Comparison of ENCODE assay signal across 10 cellular contexts in genomic region chr10:103824281-103824680, GRCh38.
"Had no signal": no experiment of that assay in that cellular context is flagged by ENCODE, and none has a peak within 500 bp of the region (broad histone marks: within the 10 kb centered on the region; RNA-seq: fewer than 3 reads in every experiment).

No MANE protein-coding gene starts in this region.

- H3K4me1 ChIP-seq: uterus had no signal

- H3K27ac ChIP-seq: uterus, WERI-Rb-1 had no signal

- H3K9me3 Mint-ChIP-seq: activated naive CD8-positive, alpha-beta T cell treated with anti-CD3 and anti-CD28 coated beads for 36 hours had no signal

- H3K4me1 Mint-ChIP-seq: activated naive CD8-positive, alpha-beta T cell treated with anti-CD3 and anti-CD28 coated beads for 36 hours had no signal

- FAIRE-seq: bronchial epithelial cell had no signal

- H3K27ac Mint-ChIP-seq: activated naive CD8-positive, alpha-beta T cell treated with anti-CD3 and anti-CD28 coated beads for 36 hours had no signal

- DNase-seq: activated CD4-positive, alpha-beta T cell treated with anti-CD3 and anti-CD28 coated beads for 4 hours; activated effector memory CD4-positive, alpha-beta T cell treated with anti-CD3 and anti-CD28 coated beads, Interleukin-2, amount 50 U/mL, for 16 hours; activated naive CD8-positive, alpha-beta T cell treated with anti-CD3 and anti-CD28 coated beads for 36 hours; activated T-cell treated with anti-CD3 and anti-CD28 coated beads for 4 hours; kidney glomerular epithelial cell; T-helper 9 cell; uterus; WERI-Rb-1 had no signal

- H3K9me3 ChIP-seq: gastroesophageal sphincter, uterus had no signal

- H3K4me3 Mint-ChIP-seq: activated naive CD8-positive, alpha-beta T cell treated with anti-CD3 and anti-CD28 coated beads for 36 hours had no signal

- H3K27me3 ChIP-seq: gastroesophageal sphincter, uterus had no signal

- H3K4me3 ChIP-seq: gastroesophageal sphincter, uterus had no signal

- H3K36me3 Mint-ChIP-seq: activated naive CD8-positive, alpha-beta T cell treated with anti-CD3 and anti-CD28 coated beads for 36 hours had no signal

- ATAC-seq: gastroesophageal sphincter had no signal

- H3K36me3 ChIP-seq: gastroesophageal sphincter, uterus, WERI-Rb-1 had no signal
